Comparison of ENCODE assay signal across 10 cellular contexts in the genomic region with DNA sequence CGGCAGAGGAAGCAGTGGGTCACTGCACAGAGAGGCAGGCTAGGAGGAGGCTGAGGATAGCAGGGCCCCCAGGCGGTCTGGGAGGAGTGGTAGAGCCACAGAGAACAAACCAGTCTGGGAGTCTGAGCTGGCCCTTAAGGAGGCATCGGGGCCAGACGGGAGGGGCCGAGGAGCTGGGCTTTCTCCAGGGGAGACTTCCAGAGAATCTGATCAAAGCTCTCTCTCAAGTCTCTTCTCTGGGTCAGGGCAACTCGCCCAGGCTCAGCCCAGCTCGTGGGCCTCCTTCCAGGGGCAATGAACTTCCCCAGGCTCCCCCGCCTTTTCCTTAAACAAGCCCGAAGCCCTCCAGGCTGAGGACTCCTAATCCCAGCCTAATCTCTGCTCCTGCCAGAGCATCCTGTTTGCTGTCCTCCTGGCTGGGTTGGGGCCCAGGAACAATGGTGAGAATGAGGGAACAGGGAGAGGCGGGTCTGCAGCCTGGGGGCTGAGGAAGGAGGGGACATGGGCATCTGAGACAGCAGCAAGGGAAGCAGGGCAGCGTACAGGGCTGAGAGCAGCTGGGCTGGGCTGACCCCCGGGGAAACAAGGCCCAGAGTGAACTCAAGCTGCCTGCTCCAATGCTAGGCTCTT.
A peak's percentile ranks its signal among the peaks of the same experiment; 100 is the strongest.
DNase-seq lines count a peak whose midpoint lies in the region; ATAC-seq and TF ChIP-seq lines count a peak whose summit lies in the region.
"Had no signal": no experiment of that assay in that cellular context is flagged by ENCODE, and none has a peak within 500 bp of the region (broad histone marks: within the 10 kb centered on the region; RNA-seq: fewer than 3 reads in every experiment).

No MANE protein-coding gene starts in this region.

- ATAC-seq in RWPE2 (ENCODE audit: low read depth) (peak; percentile 48; the same call in 2 of the 3 replicates), esophagus mucosa (peak; percentile 53), lung (ENCODE audit: insufficient read depth, low FRiP score) (peak; percentile 41), HG02981 (IDR thresholded peaks at IDR 0.05; ENCODE audit: unreplicated experiment) (no peak), GM19467 (IDR thresholded peaks at IDR 0.05; ENCODE audit: unreplicated experiment) (no peak)

- TF ChIP-seq EP300 in transverse colon (IDR thresholded peaks at IDR 0.05; ENCODE audit: low read depth), result no peak

- H3K27ac ChIP-seq in RWPE2 (ENCODE audit: poor library complexity, severe bottlenecking), result no peak overlapping the region
- H3K27ac ChIP-seq in lung (ENCODE audit: low read depth in 1 of 2, low read length in 1 of 2), result peak overlapping the region in 1 of 2 donors; percentile 5
- H3K27ac ChIP-seq in transverse colon, result peak overlapping the region in 3 of 4 donors; percentile 22 to 41 (median 32)

- intact Hi-C loops in transverse colon (cut with DNase I; ENCODE audit: low total_unique reads), result no loop called here

- no peak for DNase-seq in RWPE2 (ENCODE audit: low spot score)
- no peak for DNase-seq in lung (ENCODE audit: low spot score)
- DNase-seq in transverse colon, result peak; percentile 14
- DNase-seq in GM13976 (ENCODE audit: low spot score), result no peak
- DNase-seq: erythroblast; NK-92 treated with Interleukin-12 subunit alpha and Interleukin-12 subunit beta, amount 100 ng/mL, for 24 hours; sigmoid colon had no signal

- TF ChIP-seq CTCF in RWPE2 (IDR thresholded peaks at IDR 0.05; ENCODE audit: poor library complexity, severe bottlenecking) (no peak), lung (IDR thresholded peaks at IDR 0.05; ENCODE audit: control extremely low read depth, extremely low read depth) (no peak), transverse colon (IDR thresholded peaks at IDR 0.05) (no peak), GM13976 (IDR thresholded peaks at IDR 0.05; ENCODE audit: borderline replicate concordance, control extremely low read depth, extremely low read depth, insufficient read depth, missing control alignments) (no peak)

- in situ Hi-C loops in transverse colon (cut with MboI; ENCODE audit: low pct_ligation_motif_present in 1 of 4, low pct_unique_long_range_greater_than_20kb in 1 of 4, low sequenced_read_pairs in 3 of 4) (loop anchor here in 1 of 4 donors (25.0 kb wide), 1 partner anchor 107 kb away; a partner anchor contains a TSS), GM13976 (cut with MboI; ENCODE audit: low sequenced_read_pairs, unreplicated experiment) (no loop called here)

- H3K4me1 ChIP-seq in RWPE2 (ENCODE audit: insufficient read depth, poor library complexity, severe bottlenecking), result no peaks in the 10 kb centered on the region
- H3K4me1 ChIP-seq in lung (ENCODE audit: control insufficient read depth in 2 of 2, insufficient read depth in 2 of 2, low read length in 2 of 2), result peaks cover 0 to 7% of the 10 kb centered on the region in 2 donors
- H3K4me1 ChIP-seq in transverse colon, result peaks cover 0 to 5% (median 0%) of the 10 kb centered on the region in 4 donors

- WGBS in lung, 2 donors, result 31 to 53% methylated on average over 12 of the region's 12 CpGs
- WGBS in transverse colon (ENCODE audit: low coverage in 1 of 2), 2 donors, result 70% methylated on average over 12 of the region's 12 CpGs; no CpG with 5 or more reads in 1 of the 2 donors

- TF ChIP-seq POLR2A in transverse colon (IDR thresholded peaks at IDR 0.05), result no peak

- H3K9me3 ChIP-seq in RWPE2 (ENCODE audit: severe bottlenecking) (peaks cover 7% of the 10 kb centered on the region), lung (ENCODE audit: control insufficient read depth in 2 of 2, insufficient read depth in 1 of 2, low read length in 1 of 2) (peaks cover 0 to 7% of the 10 kb centered on the region in 2 donors), transverse colon (peaks cover 5 to 11% of the 10 kb centered on the region in 2 donors)

- H3K36me3 ChIP-seq in RWPE2 (ENCODE audit: low read depth), result no peaks in the 10 kb centered on the region
- H3K36me3 ChIP-seq in lung (ENCODE audit: control insufficient read depth in 2 of 2, insufficient read depth in 2 of 2, low read length in 2 of 2), result no peaks in the 10 kb centered on the region
- no peaks in the 10 kb centered on the region for H3K36me3 ChIP-seq in transverse colon
- H3K36me3 ChIP-seq: sigmoid colon had no signal

- H3K4me3 ChIP-seq in RWPE2 (ENCODE audit: severe bottlenecking) (no peak overlapping the region), lung (no peak overlapping the region), transverse colon (no peak overlapping the region)
- H3K4me3 ChIP-seq: sigmoid colon had no signal

- H3K27me3 ChIP-seq in RWPE2 (ENCODE audit: insufficient read depth, poor library complexity, severe bottlenecking) (peaks cover 8% of the 10 kb centered on the region), lung (ENCODE audit: control insufficient read depth, insufficient read depth) (no peaks in the 10 kb centered on the region), transverse colon (no peaks in the 10 kb centered on the region)

Comparison
In these comparisons a context has a peak if more than half of its experiments do, and no peak if none do; other contexts are left out.
1. ATAC-seq: peak in RWPE2 (single experiment), esophagus mucosa (single experiment) and lung (single experiment); none in HG02981 (single experiment) and GM19467 (single experiment).